30 cellular contexts compared by ENCODE assay signal in genomic region chr13:85140192-85140591, GRCh38.
A peak's percentile ranks its signal among the peaks of the same experiment; 100 is the strongest.
DNase-seq lines count a peak whose midpoint lies in the region; ATAC-seq, FAIRE-seq and TF ChIP-seq lines count a peak whose summit lies in the region.
"Had no signal": no experiment of that assay in that cellular context is flagged by ENCODE, and none has a peak within 500 bp of the region (broad histone marks: within the 10 kb centered on the region; RNA-seq: fewer than 3 reads in every experiment).

No MANE protein-coding gene starts in this region.

- H3K79me2 ChIP-seq in astrocyte (ENCODE audit: insufficient read depth, low read length): no peaks in the 10 kb centered on the region

- no peak for ATAC-seq in GM18868 (IDR thresholded peaks at IDR 0.05; ENCODE audit: unreplicated experiment)
- no peak for ATAC-seq in aorta (ENCODE audit: low FRiP score)
- no peak for ATAC-seq in activated naive CD8-positive, alpha-beta T cell treated with anti-CD3 and anti-CD28 coated beads, Interleukin-2, amount 50 U/mL, for 24 hours
- ATAC-seq: activated T-cell treated with anti-CD3 and anti-CD28 coated beads, Interleukin-2, amount 50 U/mL, for 4 hours; CD8-positive, alpha-beta T cell; sciatic nerve; stimulated activated naive CD8-positive, alpha-beta T cell treated with anti-CD3 and anti-CD28 coated beads, Interleukin-15, Interleukin-2, amounts not matched to agents 100 U/mL and 50 U/mL, for 24 hours had no signal

- peaks cover 17% of the 10 kb centered on the region for H3K4me1 Mint-ChIP-seq in astrocyte (ENCODE audit: low read depth, unreplicated experiment)
- no peaks in the 10 kb centered on the region for H3K4me1 Mint-ChIP-seq in activated naive CD8-positive, alpha-beta T cell treated with anti-CD3 and anti-CD28 coated beads, Interleukin-2, amount 50 U/mL, for 24 hours
- H3K4me1 Mint-ChIP-seq: activated CD4-positive, alpha-beta T cell treated with anti-CD3 and anti-CD28 coated beads, Interleukin-2, amount 10 ng/mL, durations not matched to agents 24 days and 14 days had no signal

- TF ChIP-seq CTCF in astrocyte (IDR thresholded peaks at IDR 0.05; ENCODE audit: insufficient read depth, low read depth, low read length): no peak

- WGBS in aorta, 2 donors: 58 to 73% methylated on average over 1 of the region's 1 CpG

- no peaks in the 10 kb centered on the region for H3K27me3 ChIP-seq in astrocyte (ENCODE audit: insufficient read depth, low read length)
- no peaks in the 10 kb centered on the region for H3K27me3 ChIP-seq in aorta (ENCODE audit: control insufficient read depth in 1 of 2, insufficient read depth in 2 of 2, low read length in 1 of 2)
- H3K27me3 ChIP-seq: adrenal gland had no signal

- no peaks in the 10 kb centered on the region for H3K27me3 Mint-ChIP-seq in astrocyte (ENCODE audit: low read depth, unreplicated experiment)
- no peaks in the 10 kb centered on the region for H3K27me3 Mint-ChIP-seq in activated naive CD8-positive, alpha-beta T cell treated with anti-CD3 and anti-CD28 coated beads, Interleukin-2, amount 50 U/mL, for 24 hours
- H3K27me3 Mint-ChIP-seq: activated CD4-positive, alpha-beta T cell treated with anti-CD3 and anti-CD28 coated beads, Interleukin-2, amount 10 ng/mL, durations not matched to agents 24 days and 14 days; dendritic cell treated with granulocyte-macrophage colony-stimulating factor and Interleukin-4, amounts not matched to agents 40 ng/mL and 50 ng/mL, for 4 days had no signal

- no peak overlapping the region for H2AFZ ChIP-seq in astrocyte (ENCODE audit: low read depth, low read length)

- no peaks in the 10 kb centered on the region for H3K36me3 ChIP-seq in astrocyte (ENCODE audit: insufficient read depth, low read length)
- H3K36me3 ChIP-seq in aorta (ENCODE audit: control insufficient read depth in 1 of 2, insufficient read depth in 2 of 2, low read length in 1 of 2): no peaks in the 10 kb centered on the region
- H3K36me3 ChIP-seq: adrenal gland had no signal

- no peak overlapping the region for H3K4me2 ChIP-seq in astrocyte (ENCODE audit: low read length)
- H3K4me2 ChIP-seq: KMS-11 had no signal

- H3K4me3 ChIP-seq in astrocyte (ENCODE audit: insufficient read depth, low read depth, low read length) (no peak overlapping the region), aorta (ENCODE audit: low read length in 2 of 2) (no peak overlapping the region)
- H3K4me3 ChIP-seq: adrenal gland, SK-N-MC had no signal

- no peak overlapping the region for H3K4me3 Mint-ChIP-seq in astrocyte (ENCODE audit: unreplicated experiment)
- no peak overlapping the region for H3K4me3 Mint-ChIP-seq in activated naive CD8-positive, alpha-beta T cell treated with anti-CD3 and anti-CD28 coated beads, Interleukin-2, amount 50 U/mL, for 24 hours
- H3K4me3 Mint-ChIP-seq: activated CD4-positive, alpha-beta T cell treated with anti-CD3 and anti-CD28 coated beads, Interleukin-2, amount 10 ng/mL, durations not matched to agents 24 days and 14 days; activated T-cell treated with anti-CD3 and anti-CD28 coated beads, Interleukin-2, amount 50 U/mL, for 4 hours; CD8-positive, alpha-beta T cell; dendritic cell treated with granulocyte-macrophage colony-stimulating factor and Interleukin-4, amounts not matched to agents 40 ng/mL and 50 ng/mL, for 4 days; nephron had no signal

- DNase-seq in NCI-H2227 (lab: John Stamatoyannopoulos, UW; ENCODE audit: unreplicated experiment) (peak; percentile 2), NCI-H2227 treated with DMSO at 0.1 percent for 48 hours (lab: John Stamatoyannopoulos, UW) (no peak), astrocyte (ENCODE audit: low read depth) (no peak), glomerular visceral epithelial cell (ENCODE audit: extremely low spot score) (peak; percentile 21), inferior parietal cortex (ENCODE audit: extremely low spot score) (no peak), aorta (no peak)
- DNase-seq in activated naive CD8-positive, alpha-beta T cell treated with anti-CD3 and anti-CD28 coated beads, Interleukin-2, amount 50 U/mL, for 24 hours: no peak
- DNase-seq: activated CD4-positive, alpha-beta T cell treated with anti-CD3 and anti-CD28 coated beads, Interleukin-2, amount 10 ng/mL, durations not matched to agents 24 days and 14 days; activated naive CD4-positive, alpha-beta T cell; activated T-cell treated with anti-CD3 and anti-CD28 coated beads, Interleukin-2, amount 50 U/mL, for 4 hours; adrenal gland; caudate nucleus; CD8-positive, alpha-beta T cell; GDM1; GOT3; head of caudate nucleus; NCI-H1694; NCI-H2171 treated with DMSO at 0.1 percent for 48 hours; NCI-H69; stimulated activated naive CD8-positive, alpha-beta T cell treated with anti-CD3 and anti-CD28 coated beads, Interleukin-15, Interleukin-2, amounts not matched to agents 100 U/mL and 50 U/mL, for 24 hours had no signal

- H3K4me1 ChIP-seq in astrocyte (ENCODE audit: insufficient read depth, low read length) (no peaks in the 10 kb centered on the region), aorta (ENCODE audit: control insufficient read depth in 1 of 2, insufficient read depth in 2 of 2, low read length in 2 of 2) (no peaks in the 10 kb centered on the region)
- H3K4me1 ChIP-seq: adrenal gland had no signal

- no peak for FAIRE-seq in astrocyte (lab: Jason Lieb, UNC)
- FAIRE-seq: endometrium, GM18507 had no signal

- H3K9me3 Mint-ChIP-seq in astrocyte (ENCODE audit: unreplicated experiment): no peaks in the 10 kb centered on the region
- H3K9me3 Mint-ChIP-seq in activated naive CD8-positive, alpha-beta T cell treated with anti-CD3 and anti-CD28 coated beads, Interleukin-2, amount 50 U/mL, for 24 hours: no peaks in the 10 kb centered on the region
- H3K9me3 Mint-ChIP-seq: activated CD4-positive, alpha-beta T cell treated with anti-CD3 and anti-CD28 coated beads, Interleukin-2, amount 10 ng/mL, durations not matched to agents 24 days and 14 days; nephron had no signal

- H3K36me3 Mint-ChIP-seq in astrocyte (ENCODE audit: low read depth, unreplicated experiment): no peaks in the 10 kb centered on the region
- no peaks in the 10 kb centered on the region for H3K36me3 Mint-ChIP-seq in activated naive CD8-positive, alpha-beta T cell treated with anti-CD3 and anti-CD28 coated beads, Interleukin-2, amount 50 U/mL, for 24 hours (ENCODE audit: low read depth)
- H3K36me3 Mint-ChIP-seq: CD8-positive, alpha-beta T cell had no signal

- peak overlapping the region; percentile 48 for H3K27ac Mint-ChIP-seq in astrocyte (ENCODE audit: unreplicated experiment)
- no peak overlapping the region for H3K27ac Mint-ChIP-seq in activated naive CD8-positive, alpha-beta T cell treated with anti-CD3 and anti-CD28 coated beads, Interleukin-2, amount 50 U/mL, for 24 hours
- H3K27ac Mint-ChIP-seq: activated CD4-positive, alpha-beta T cell treated with anti-CD3 and anti-CD28 coated beads, Interleukin-2, amount 10 ng/mL, durations not matched to agents 24 days and 14 days; CD8-positive, alpha-beta T cell; dendritic cell treated with granulocyte-macrophage colony-stimulating factor and Interleukin-4, amounts not matched to agents 40 ng/mL and 50 ng/mL, for 4 days; nephron had no signal

- no peak overlapping the region for H3K27ac ChIP-seq in astrocyte (ENCODE audit: low read depth, low read length)
- H3K27ac ChIP-seq in aorta (ENCODE audit: low read depth in 1 of 2, low read length in 2 of 2): no peak overlapping the region
- H3K27ac ChIP-seq: 22Rv1, adrenal gland, KMS-11, SK-N-MC, VCaP had no signal

- H4K20me1 ChIP-seq in astrocyte (ENCODE audit: insufficient read depth, low read length): no peaks in the 10 kb centered on the region

- no peak overlapping the region for H3K9ac ChIP-seq in astrocyte (ENCODE audit: low read length)
- H3K9ac ChIP-seq: KMS-11 had no signal

- intact Hi-C loops in aorta (cut with DNase I): no loop called here

- no peaks in the 10 kb centered on the region for H3K9me3 ChIP-seq in astrocyte (ENCODE audit: insufficient read depth, low read depth, low read length)
- no peaks in the 10 kb centered on the region for H3K9me3 ChIP-seq in aorta (ENCODE audit: control insufficient read depth, low read length)
- H3K9me3 ChIP-seq: adrenal gland had no signal

Comparison
In these comparisons a context has a peak if more than half of its experiments do, and no peak if none do; other contexts are left out.
1. DNase-seq: peak in NCI-H2227 (single experiment) and glomerular visceral epithelial cell (single experiment); none in NCI-H2227 treated with DMSO at 0.1 percent for 48 hours (single experiment), astrocyte (single experiment), inferior parietal cortex (single experiment), aorta (0 of 2) and activated naive CD8-positive, alpha-beta T cell treated with anti-CD3 and anti-CD28 coated beads, Interleukin-2, amount 50 U/mL, for 24 hours (single experiment).